Comparison of ENCODE assay signal across 8 cellular contexts in genomic region chr5:79774171-79774854, GRCh38.
DNase-seq lines count a peak whose midpoint lies in the region; ATAC-seq and TF ChIP-seq lines count a peak whose summit lies in the region.

No MANE protein-coding gene starts in this region.

- no peaks in the 10 kb centered on the region for H3K9me3 ChIP-seq in upper lobe of right lung

- no peaks in the 10 kb centered on the region for H3K27me3 ChIP-seq in upper lobe of right lung

- H3K4me3 ChIP-seq in foreskin fibroblast (ENCODE audit: low read depth in 1 of 2, low read length in 2 of 2) (no peak overlapping the region), upper lobe of right lung (no peak overlapping the region)

- peak; percentile 13 for DNase-seq in stimulated activated CD4-positive, alpha-beta T cell treated with anti-CD3 and anti-CD28 coated beads, Interleukin-15, amount 100 ng/mL, for 24 hours
- DNase-seq in stimulated activated CD4-positive, alpha-beta T cell treated with anti-CD3 and anti-CD28 coated beads, Interleukin-12 subunit alpha, Interleukin-12 subunit beta, amount 100 ng/mL, for 4 hours = no peak
- DNase-seq in OCI-M1 (lab: John Stamatoyannopoulos, UW) (peak; percentile 32), foreskin fibroblast (no peak), upper lobe of right lung (no peak), OCI-M2 (lab: John Stamatoyannopoulos, UW; ENCODE audit: unreplicated experiment) (no peak), hepatic stellate cell (ENCODE audit: low spot score) (no peak)

- H3K27ac ChIP-seq in upper lobe of right lung = no peak overlapping the region

- H3K4me1 ChIP-seq in upper lobe of right lung = no peaks in the 10 kb centered on the region

- TF ChIP-seq CTCF in foreskin fibroblast (IDR thresholded peaks at IDR 0.05; ENCODE audit: low read depth, low read length) (peak; percentile 28), upper lobe of right lung (IDR thresholded peaks at IDR 0.05) (peak; percentile 19)

- H3K36me3 ChIP-seq in upper lobe of right lung = no peaks in the 10 kb centered on the region

- ATAC-seq in upper lobe of right lung (peak; percentile 47), GM19351 (IDR thresholded peaks at IDR 0.05; ENCODE audit: unreplicated experiment) (no peak)

- intact Hi-C loops in upper lobe of right lung (cut with DNase I) = no loop called here

Comparison
In these comparisons a context has a peak if more than half of its experiments do, and no peak if none do; other contexts are left out.
1. DNase-seq: peak in stimulated activated CD4-positive, alpha-beta T cell treated with anti-CD3 and anti-CD28 coated beads, Interleukin-15, amount 100 ng/mL, for 24 hours (single experiment) and OCI-M1 (single experiment); none in stimulated activated CD4-positive, alpha-beta T cell treated with anti-CD3 and anti-CD28 coated beads, Interleukin-12 subunit alpha, Interleukin-12 subunit beta, amount 100 ng/mL, for 4 hours (single experiment), foreskin fibroblast (0 of 2), upper lobe of right lung (single experiment), OCI-M2 (single experiment) and hepatic stellate cell (single experiment).